Comparison of ENCODE assay signal across 16 cellular contexts in the genomic region with DNA sequence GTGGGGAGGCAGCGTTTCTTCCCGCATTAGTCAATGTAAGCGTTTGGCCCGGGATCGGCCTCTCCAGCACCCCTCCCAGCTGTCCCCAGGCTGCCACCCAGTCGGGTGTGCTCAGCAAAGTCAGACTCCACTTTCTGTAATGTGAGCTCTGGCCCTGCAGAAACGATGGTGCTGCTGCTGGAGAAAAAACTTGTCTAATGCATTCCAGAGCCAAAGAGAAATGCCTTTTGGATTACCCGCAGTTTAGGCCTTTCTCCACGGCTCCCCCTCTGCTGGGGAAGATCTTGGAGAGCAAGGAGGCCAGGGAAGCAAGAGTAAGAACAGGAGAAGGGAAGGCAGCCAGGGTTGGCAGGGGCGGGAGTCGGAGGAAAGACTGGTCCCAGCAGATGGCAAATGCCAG. TPM values are rescaled to one million over a fixed set of nuclear protein-coding genes. Genes with fewer than 3 reads are reported as not detected.
DNase-seq lines count a peak whose midpoint lies in the region; ATAC-seq and TF ChIP-seq lines count a peak whose summit lies in the region.
"Had no signal": no experiment of that assay in that cellular context is flagged by ENCODE, and none has a peak within 500 bp of the region (broad histone marks: within the 10 kb centered on the region; RNA-seq: fewer than 3 reads in every experiment).

No MANE protein-coding gene starts in this region.

- POLR2A ChIA-PET in naive thymus-derived CD4-positive, alpha-beta T cell (lab: Charles Lee): interaction anchor here (0.5 kb wide), 1 partner anchor 224 kb away, joined by 3 read pairs; no protein-coding TSS in a partner anchor

- H3K4me3 Mint-ChIP-seq in GM23338: no peak overlapping the region
- H3K4me3 Mint-ChIP-seq in naive thymus-derived CD4-positive, alpha-beta T cell: no peak overlapping the region
- H3K4me3 Mint-ChIP-seq: activated CD8-positive, alpha-beta T cell treated with anti-CD3 and anti-CD28 coated beads for 36 hours; T-helper 2 cell treated with Interferon-gamma antibody and Interleukin-4, amounts not matched to agents 5 μg/mL and 100 μg/mL, for 36 hours had no signal

- no peaks in the 10 kb centered on the region for H3K9me2 ChIP-seq in GM23338 (ENCODE audit: insufficient read depth)

- TF ChIP-seq CTCF in GM23338 (conservative IDR thresholded peaks at IDR 0.05; ENCODE audit: low read depth in 2 of 2) (no peak), suprapubic skin (IDR thresholded peaks at IDR 0.05) (no peak), spleen (IDR thresholded peaks at IDR 0.05 in 8 of 11, conservative IDR thresholded peaks at IDR 0.05 in 3 of 11) (no peak)

- CTCF ChIA-PET in naive thymus-derived CD4-positive, alpha-beta T cell (lab: Charles Lee): no interaction called here

- intact Hi-C loops in spleen (cut with DNase I; ENCODE audit: low total_unique reads): loop anchor here (10.0 kb wide), 1 partner anchor 440 kb away; no protein-coding TSS in a partner anchor
- intact Hi-C loops in naive thymus-derived CD4-positive, alpha-beta T cell (cut with micrococcal nuclease): no loop called here

- H3K36me3 ChIP-seq in GM23338 (ENCODE audit: insufficient read depth) (no peaks in the 10 kb centered on the region), suprapubic skin (peaks cover 31% of the 10 kb centered on the region), spleen (peaks cover 0 to 63% (median 32%) of the 10 kb centered on the region in 6 donors)
- peaks cover 0 to 36% (median 8%) of the 10 kb centered on the region in 3 experiments for H3K36me3 ChIP-seq in naive thymus-derived CD4-positive, alpha-beta T cell (ENCODE audit: control insufficient read depth in 2 of 3, insufficient read depth in 3 of 3, low read length in 3 of 3)

- no peak overlapping the region for H2AFZ ChIP-seq in GM23338

- no peak for TF ChIP-seq EP300 in suprapubic skin (IDR thresholded peaks at IDR 0.05)

- WGBS in suprapubic skin: 60% methylated on average over 11 of the region's 11 CpGs
- WGBS in spleen, 5 donors: 65 to 85% (median 81%) methylated on average over 9 to 11 of the region's 11 CpGs

- H3K27ac Mint-ChIP-seq in GM23338: no peak overlapping the region
- no peak overlapping the region for H3K27ac Mint-ChIP-seq in naive thymus-derived CD4-positive, alpha-beta T cell
- H3K27ac Mint-ChIP-seq: activated CD8-positive, alpha-beta T cell treated with anti-CD3 and anti-CD28 coated beads for 36 hours; T-helper 2 cell treated with Interferon-gamma antibody and Interleukin-4, amounts not matched to agents 5 μg/mL and 100 μg/mL, for 36 hours had no signal

- DNase-seq in GM23338 (ENCODE audit: low spot score) (no peak), cerebellar cortex (ENCODE audit: low spot score) (peak; percentile 25), iPS-NIHi7 (ENCODE audit: extremely low spot score) (peak; percentile 36), suprapubic skin (ENCODE audit: low spot score in 2 of 2) (no peak), spleen (no peak)
- DNase-seq in naive thymus-derived CD4-positive, alpha-beta T cell: no peak
- DNase-seq: activated CD8-positive, alpha-beta T cell treated with anti-CD3 and anti-CD28 coated beads for 36 hours; activated naive CD4-positive, alpha-beta T cell treated with Interleukin-2 at 50 U/mL for 16 hours; Caco-2; glutamatergic neuron; NCI-H446 treated with DMSO at 0.1 percent for 48 hours; Peyer's patch had no signal

- no peaks in the 10 kb centered on the region; the same call in 2 of the 3 replicates for H3K36me3 Mint-ChIP-seq in GM23338 (ENCODE audit: low read depth)
- peaks cover 0 to 5% (median 0%) of the 10 kb centered on the region in 5 donors for H3K36me3 Mint-ChIP-seq in naive thymus-derived CD4-positive, alpha-beta T cell

- H3K27me3 ChIP-seq in GM23338 (ENCODE audit: insufficient read depth) (peaks cover 22% of the 10 kb centered on the region), suprapubic skin (no peaks in the 10 kb centered on the region), spleen (replicated peaks in 1 of 7) (no peaks in the 10 kb centered on the region)
- no peaks in the 10 kb centered on the region for H3K27me3 ChIP-seq in naive thymus-derived CD4-positive, alpha-beta T cell (ENCODE audit: control insufficient read depth in 2 of 2, insufficient read depth in 2 of 2, low read length in 2 of 2)
- H3K27me3 ChIP-seq: Peyer's patch had no signal

- no peaks in the 10 kb centered on the region for H3K79me2 ChIP-seq in GM23338 (replicated peaks; ENCODE audit: insufficient read depth)

- 0 out of 3 replicates have a peak, but pooled peaks have one; percentile 14 for ATAC-seq in GM23338
- ATAC-seq in naive thymus-derived CD4-positive, alpha-beta T cell: no peak
- ATAC-seq in GM21529 (IDR thresholded peaks at IDR 0.05; ENCODE audit: unreplicated experiment): no peak
- ATAC-seq in GM21381 (IDR thresholded peaks at IDR 0.05; ENCODE audit: unreplicated experiment): no peak
- ATAC-seq: activated CD8-positive, alpha-beta T cell treated with anti-CD3 and anti-CD28 coated beads for 36 hours had no signal

- H3K9me3 ChIP-seq in suprapubic skin (no peaks in the 10 kb centered on the region), spleen (no peaks in the 10 kb centered on the region)
- H3K9me3 ChIP-seq in naive thymus-derived CD4-positive, alpha-beta T cell (ENCODE audit: control insufficient read depth in 2 of 3, low read length in 3 of 3): no peaks in the 10 kb centered on the region
- H3K9me3 ChIP-seq: Caco-2, Peyer's patch had no signal

- no peaks in the 10 kb centered on the region for H3F3A ChIP-seq in GM23338 (replicated peaks; ENCODE audit: low read depth)

- peaks cover 16% of the 10 kb centered on the region for H3K4me1 Mint-ChIP-seq in GM23338
- H3K4me1 Mint-ChIP-seq in naive thymus-derived CD4-positive, alpha-beta T cell: peaks cover 0 to 9% (median 0%) of the 10 kb centered on the region in 7 donors

- no peak overlapping the region for H3K27ac ChIP-seq in GM23338 (ENCODE audit: low read depth)
- H3K27ac ChIP-seq in suprapubic skin: peak overlapping the region; percentile 14
- H3K27ac ChIP-seq in spleen: no peak overlapping the region
- no peak overlapping the region for H3K27ac ChIP-seq in naive thymus-derived CD4-positive, alpha-beta T cell (ENCODE audit: low read depth, low read length)
- H3K27ac ChIP-seq: Peyer's patch had no signal

- H3K27me3 Mint-ChIP-seq in GM23338 (ENCODE audit: insufficient read depth, low read depth, poor library complexity): peaks cover 27% of the 10 kb centered on the region
- H3K27me3 Mint-ChIP-seq in naive thymus-derived CD4-positive, alpha-beta T cell: no peaks in the 10 kb centered on the region
- H3K27me3 Mint-ChIP-seq: activated CD8-positive, alpha-beta T cell treated with anti-CD3 and anti-CD28 coated beads for 36 hours had no signal

- H3K4me1 ChIP-seq in GM23338 (ENCODE audit: insufficient read depth) (peaks cover 9% of the 10 kb centered on the region; the same call in 1 of the 2 replicates), suprapubic skin (peaks cover 4% of the 10 kb centered on the region), spleen (peaks cover 0 to 8% (median 4%) of the 10 kb centered on the region in 6 donors)
- no peaks in the 10 kb centered on the region for H3K4me1 ChIP-seq in naive thymus-derived CD4-positive, alpha-beta T cell (ENCODE audit: control insufficient read depth in 2 of 2, insufficient read depth in 2 of 2, low read length in 2 of 2)
- H3K4me1 ChIP-seq: Caco-2 had no signal

- H3K4me2 ChIP-seq in GM23338: no peak overlapping the region

- no peak for TF ChIP-seq POLR2A in suprapubic skin (IDR thresholded peaks at IDR 0.05)
- TF ChIP-seq POLR2A in spleen (IDR thresholded peaks at IDR 0.05): no peak

- H3K4me3 ChIP-seq in GM23338 (no peak overlapping the region), suprapubic skin (no peak overlapping the region), spleen (no peak overlapping the region)
- H3K4me3 ChIP-seq in naive thymus-derived CD4-positive, alpha-beta T cell (ENCODE audit: low read length): no peak overlapping the region
- H3K4me3 ChIP-seq: lung, Peyer's patch had no signal

- H4K20me1 ChIP-seq in GM23338 (replicated peaks; ENCODE audit: insufficient read depth): no peaks in the 10 kb centered on the region

- H3K9me3 Mint-ChIP-seq in GM23338: no peaks in the 10 kb centered on the region
- no peaks in the 10 kb centered on the region for H3K9me3 Mint-ChIP-seq in naive thymus-derived CD4-positive, alpha-beta T cell
- H3K9me3 Mint-ChIP-seq: activated CD8-positive, alpha-beta T cell treated with anti-CD3 and anti-CD28 coated beads for 36 hours; T-helper 2 cell treated with Interferon-gamma antibody and Interleukin-4, amounts not matched to agents 5 μg/mL and 100 μg/mL, for 36 hours had no signal

TF ChIP-seq in GM23338, 12 proteins besides CTCF, POLR2A, EP300 and RAD21 (continues in another document):
- TF ChIP-seq CREB1 (CRISPR knock-in tag; IDR thresholded peaks at IDR 0.05; ENCODE audit: low read depth) (no peak), NANOG (IDR thresholded peaks at IDR 0.05; ENCODE audit: borderline replicate concordance) (no peak)

RNA-seq across cellular contexts. Expression of gene ELF4, which starts 55.2 kb away (rescaled TPM):
- 1.6 and 1.8 TPM in 2 replicates for total RNA-seq in GM23338 (2014; rRNA removed; shearing (Covaris generic))
- 0.42 and 0.50 TPM in 2 replicates for polyA plus RNA-seq in GM23338 (2016; fragmentation: Nextera tagmentation; extraction: Ambion mirVana)
- 10 to 100 TPM; 17.3 to 26.3 (median 21.6) TPM for total RNA-seq in suprapubic skin
- 10 to 100 TPM; 28.7 to 35.3 (median 32.5) TPM for total RNA-seq in spleen
- polyA plus RNA-seq in spleen: 10 to 100 TPM in 1 of 3 donors, 1 to 10 TPM in 2; 6.4 to 10.3 (median 7.0) TPM
- total RNA-seq in naive thymus-derived CD4-positive, alpha-beta T cell: 10 to 100 TPM; 20.7 to 48.9 (median 23.7) TPM
- 10 to 100 TPM in 1 of 2 donors, 1 to 10 TPM in 1; 8.5 to 16.9 TPM for polyA plus RNA-seq in naive thymus-derived CD4-positive, alpha-beta T cell

Comparison
In these comparisons a context has a peak if more than half of its experiments do, and no peak if none do; other contexts are left out.
1. DNase-seq: peak in cerebellar cortex (single experiment) and iPS-NIHi7 (single experiment); none in GM23338 (single experiment), suprapubic skin (0 of 2), spleen (single experiment) and naive thymus-derived CD4-positive, alpha-beta T cell (0 of 9).